Comparison of ENCODE assay signal across 8 cellular contexts in the genomic region with DNA sequence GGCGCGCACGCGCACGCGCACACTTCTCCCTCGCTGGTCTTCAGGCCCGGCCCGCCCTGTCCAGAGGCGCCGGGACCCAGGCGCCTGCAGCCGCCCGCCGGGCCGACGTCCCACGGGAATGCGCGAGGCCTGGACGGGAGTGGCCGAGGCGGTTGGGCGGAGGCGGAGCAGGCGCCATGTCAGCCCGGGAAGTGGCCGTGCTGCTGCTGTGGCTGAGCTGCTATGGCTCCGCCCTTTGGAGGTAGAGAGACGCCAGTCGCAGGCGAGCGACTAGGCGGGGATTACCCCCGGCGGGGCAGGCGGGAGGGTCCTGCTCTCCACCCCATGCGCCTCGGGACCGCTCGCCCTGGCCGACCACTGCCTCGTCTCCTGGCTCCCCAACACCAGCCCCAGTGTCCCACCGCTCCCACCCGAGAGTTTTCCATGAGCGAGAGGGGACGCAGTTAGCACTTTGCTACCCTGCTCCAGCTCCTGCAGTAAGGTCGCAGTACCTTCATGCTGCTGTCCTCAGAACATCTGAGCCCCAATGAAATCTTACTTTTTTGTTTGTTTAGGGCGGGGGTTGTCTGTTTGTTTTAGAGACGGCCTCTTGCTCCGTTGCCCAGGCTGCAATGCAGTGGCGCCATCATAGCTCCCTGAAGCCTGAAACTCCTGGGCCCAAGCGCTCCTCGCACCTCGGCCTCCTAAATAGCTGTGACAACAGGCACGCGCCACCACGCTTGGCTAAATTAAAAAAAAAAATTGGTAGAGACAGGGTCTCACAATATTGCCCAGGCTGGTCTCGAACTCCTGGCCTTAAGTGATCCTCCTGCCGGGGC. TPM values are rescaled to one million over a fixed set of nuclear protein-coding genes. Genes with fewer than 3 reads are reported as not detected.
DNase-seq lines count a peak whose midpoint lies in the region; ATAC-seq, FAIRE-seq and TF ChIP-seq lines count a peak whose summit lies in the region.

CATSPERE (plus strand) TSS at position 20 of the 818 bp plus-strand sequence; CDS start at position 177, 157 bp downstream.

- no peak for TF ChIP-seq CTCF in right lobe of liver (IDR thresholded peaks at IDR 0.05)

- intact Hi-C loops in activated CD4-positive, alpha-beta memory T cell treated with anti-CD3 and anti-CD28 coated beads for 36 hours (cut with micrococcal nuclease), result loop anchor here (1.0 kb wide), 2 partner anchors 9 to 509 kb away; no protein-coding TSS in a partner anchor
- intact Hi-C loops in right lobe of liver (cut with DNase I), result no loop called here

- H3K27me3 Mint-ChIP-seq in activated CD4-positive, alpha-beta memory T cell treated with anti-CD3 and anti-CD28 coated beads for 36 hours, result no peaks in the 10 kb centered on the region

- peak; percentile 97 for ATAC-seq in HG02943 (IDR thresholded peaks at IDR 0.05; ENCODE audit: low read depth, unreplicated experiment)
- ATAC-seq in right lobe of liver, result peak; percentile 98 to 99 (median 99)

- no peaks in the 10 kb centered on the region for H3K9me3 ChIP-seq in right lobe of liver

- no peaks in the 10 kb centered on the region for H3K27me3 ChIP-seq in right lobe of liver

- H3K4me3 Mint-ChIP-seq in activated CD4-positive, alpha-beta memory T cell treated with anti-CD3 and anti-CD28 coated beads for 36 hours, result peak within 1 kb of the TSS; percentile 68

- DNase-seq in 8988T (peak; percentile 79), GM18507 (ENCODE audit: extremely low spot score, insufficient read length, low read depth) (peak; percentile 83), NCI-H2227 (lab: John Stamatoyannopoulos, UW; ENCODE audit: unreplicated experiment) (peak; percentile 95), ecto neural progenitor cell (ENCODE audit: low spot score) (peak; percentile 88), right lobe of liver (peak; percentile 93 to 95 (median 95))
- DNase-seq in activated CD4-positive, alpha-beta memory T cell treated with anti-CD3 and anti-CD28 coated beads for 36 hours, result peak; percentile 82
- DNase-seq in stimulated activated CD4-positive, alpha-beta T cell treated with anti-CD3 and anti-CD28 coated beads, Interleukin-4, amount 100 ng/mL, for 1 hour, result peak; percentile 75

- WGBS in right lobe of liver (ENCODE audit: insufficient coverage, low coverage, low lambda C conversion rate, missing lambda C conversion rate), result 48% methylated on average over 14 of the region's 60 CpGs

- CTCF ChIA-PET in activated CD4-positive, alpha-beta memory T cell treated with anti-CD3 and anti-CD28 coated beads for 36 hours (lab: Charles Lee), result interaction anchor here (0.7 to 1.1 kb wide), 3 partner anchors 10 to 136 kb away, joined by 3 read pairs; no protein-coding TSS in a partner anchor

- H3K36me3 Mint-ChIP-seq in activated CD4-positive, alpha-beta memory T cell treated with anti-CD3 and anti-CD28 coated beads for 36 hours, result peaks cover 10% of the 10 kb centered on the region

- H3K27ac Mint-ChIP-seq in activated CD4-positive, alpha-beta memory T cell treated with anti-CD3 and anti-CD28 coated beads for 36 hours, result peak within 1 kb of the TSS; percentile 71

- H3K4me3 ChIP-seq in right lobe of liver, result peak within 1 kb of the TSS; percentile 49 to 74 (median 71)

- FAIRE-seq in GM18507 (lab: Jason Lieb, UNC), result peak; percentile 89

- peak; percentile 93 for TF ChIP-seq POLR2A in right lobe of liver (IDR thresholded peaks at IDR 0.05)

- H3K4me1 Mint-ChIP-seq in activated CD4-positive, alpha-beta memory T cell treated with anti-CD3 and anti-CD28 coated beads for 36 hours (ENCODE audit: low read depth), result peaks cover 12% of the 10 kb centered on the region

- peak within 1 kb of the TSS; percentile 67 to 86 (median 80) for H3K27ac ChIP-seq in right lobe of liver

- no peaks in the 10 kb centered on the region for H3K36me3 ChIP-seq in right lobe of liver

- POLR2A ChIA-PET in activated CD4-positive, alpha-beta memory T cell treated with anti-CD3 and anti-CD28 coated beads for 36 hours (lab: Charles Lee), result interaction anchor here (0.8 to 1.2 kb wide), 3 partner anchors 10 to 503 kb away, joined by 3 to 4 read pairs (median 3); partner anchors contain the start of gene COX20

- peaks cover 12% of the 10 kb centered on the region for H3K9me3 Mint-ChIP-seq in activated CD4-positive, alpha-beta memory T cell treated with anti-CD3 and anti-CD28 coated beads for 36 hours

- peaks cover 0 to 6% (median 2%) of the 10 kb centered on the region in 4 donors for H3K4me1 ChIP-seq in right lobe of liver

RNA-seq across cellular contexts. Expression of gene CATSPERE, which starts in this region (rescaled TPM):
- total RNA-seq in activated CD4-positive, alpha-beta memory T cell treated with anti-CD3 and anti-CD28 coated beads for 36 hours, result under 1 TPM; 0.33 to 0.34 TPM
- 1 to 10 TPM in 2 of 6 experiments, under 1 TPM in 4; 0.31 to 1.3 (median 0.70) TPM for total RNA-seq in right lobe of liver

Comparison
In these comparisons a context has a peak if more than half of its experiments do, and no peak if none do; other contexts are left out.
1. Peak in every context shown above with its lines: DNase-seq, ATAC-seq, H3K4me3 ChIP-seq and H3K27ac ChIP-seq.
2. Peak in DNase-seq in activated CD4-positive, alpha-beta memory T cell treated with anti-CD3 and anti-CD28 coated beads for 36 hours; RNA of the gene not detected or under 1 TPM.